Comparison of ENCODE assay signal across 8 cellular contexts in genomic region chr9:114156311-114156657, GRCh38. TPM values are rescaled to one million over a fixed set of nuclear protein-coding genes. Genes with fewer than 3 reads are reported as not detected.
DNase-seq lines count a peak whose midpoint lies in the region; ATAC-seq and TF ChIP-seq lines count a peak whose summit lies in the region.

No MANE protein-coding gene starts in this region.

- H3K4me3 Mint-ChIP-seq in activated T-cell treated with anti-CD3 and anti-CD28 coated beads, Interleukin-2, amount 50 U/mL, for 4 hours = peak overlapping the region; percentile 84

- no peaks in the 10 kb centered on the region for H3K9me3 Mint-ChIP-seq in activated T-cell treated with anti-CD3 and anti-CD28 coated beads, Interleukin-2, amount 50 U/mL, for 4 hours

- H3K4me3 ChIP-seq in MG63 (peak overlapping the region; percentile 66), sigmoid colon (peak overlapping the region; percentile 37 to 73 (median 60))

- H3K4me1 ChIP-seq in sigmoid colon = peaks cover 0 to 48% (median 38%) of the 10 kb centered on the region in 4 donors

- DNase-seq in MG63 (no peak), left ventricle myocardium superior (no peak), sigmoid colon (no peak), DMS 273 treated with DMSO at 0.1 percent for 48 hours (lab: John Stamatoyannopoulos, UW) (no peak), islet precursor cell (no peak)
- DNase-seq in activated T-cell treated with anti-CD3 and anti-CD28 coated beads, Interleukin-2, amount 50 U/mL, for 4 hours = no peak

- TF ChIP-seq EP300 in sigmoid colon (IDR thresholded peaks at IDR 0.05) = no peak

- 1 to 2% methylated on average over 19 of the region's 19 CpGs for WGBS in sigmoid colon, 2 donors

- H3K36me3 Mint-ChIP-seq in activated T-cell treated with anti-CD3 and anti-CD28 coated beads, Interleukin-2, amount 50 U/mL, for 4 hours (ENCODE audit: insufficient read depth) = no peaks in the 10 kb centered on the region

- ATAC-seq in activated T-cell treated with anti-CD3 and anti-CD28 coated beads, Interleukin-2, amount 50 U/mL, for 4 hours = peak; percentile 15 to 23
- ATAC-seq in left ventricle myocardium superior (peak; percentile 30), HG02588 (IDR thresholded peaks at IDR 0.05; ENCODE audit: unreplicated experiment) (no peak), GM19455 (IDR thresholded peaks at IDR 0.05; ENCODE audit: unreplicated experiment) (no peak)

- no peak for TF ChIP-seq POLR2A in sigmoid colon (IDR thresholded peaks at IDR 0.05)

- no peaks in the 10 kb centered on the region for H3K36me3 ChIP-seq in MG63
- H3K36me3 ChIP-seq in sigmoid colon = no peaks in the 10 kb centered on the region

- no peaks in the 10 kb centered on the region for H3K9me3 ChIP-seq in MG63
- no peaks in the 10 kb centered on the region for H3K9me3 ChIP-seq in sigmoid colon

- H3K4me1 Mint-ChIP-seq in activated T-cell treated with anti-CD3 and anti-CD28 coated beads, Interleukin-2, amount 50 U/mL, for 4 hours (ENCODE audit: low read depth) = peaks cover 19% of the 10 kb centered on the region

- TF ChIP-seq CTCF in sigmoid colon (IDR thresholded peaks at IDR 0.05) = no peak

- H3K27ac ChIP-seq in sigmoid colon = peak overlapping the region; percentile 62 to 84 (median 74)

- intact Hi-C loops in left ventricle myocardium superior (cut with micrococcal nuclease) (loop anchor here (10.0 kb wide), 1 partner anchor 119 kb away; no protein-coding TSS in a partner anchor), sigmoid colon (cut with DNase I) (loop anchor here (5.0 to 10.0 kb wide), 2 partner anchors 51 kb away; no protein-coding TSS in a partner anchor)

- peaks cover 44% of the 10 kb centered on the region for H3K27me3 Mint-ChIP-seq in activated T-cell treated with anti-CD3 and anti-CD28 coated beads, Interleukin-2, amount 50 U/mL, for 4 hours (ENCODE audit: low read depth)

- H3K27me3 ChIP-seq in MG63 = peaks cover 13% of the 10 kb centered on the region
- peaks cover 24 to 38% (median 34%) of the 10 kb centered on the region in 3 donors for H3K27me3 ChIP-seq in sigmoid colon

RNA-seq across cellular contexts. Expression of gene COL27A1, which starts 0.9 kb away (rescaled TPM):
- 1.1 and 1.3 TPM in 2 replicates for total RNA-seq in MG63 (2014; rRNA removed; shearing (Covaris generic); ENCODE audit: low replicate concordance)
- 1 to 10 TPM; 1.4 to 2.8 (median 1.7) TPM for total RNA-seq in activated T-cell treated with anti-CD3 and anti-CD28 coated beads, Interleukin-2, amount 50 U/mL, for 4 hours
- 11.0 TPM for total RNA-seq in left ventricle myocardium superior
- 10 to 100 TPM in 1 of 4 donors, 1 to 10 TPM in 3; 2.0 to 13.3 (median 7.1) TPM for total RNA-seq in sigmoid colon
- 1 to 10 TPM; 1.4 to 5.5 (median 1.8) TPM for polyA plus RNA-seq in sigmoid colon

RNA-seq across cellular contexts. Expression of gene KIF12, which starts 57.2 kb away (rescaled TPM):
- not detected in 2 replicates for total RNA-seq in MG63 (2014; rRNA removed; shearing (Covaris generic); ENCODE audit: low replicate concordance)
- under 1 TPM in 1 of 3 donors, not detected in 2; 0.10 TPM for total RNA-seq in activated T-cell treated with anti-CD3 and anti-CD28 coated beads, Interleukin-2, amount 50 U/mL, for 4 hours
- total RNA-seq in left ventricle myocardium superior (not detected), sigmoid colon (1 to 10 TPM in 1 of 4 donors, not detected in 3; 1.4 TPM)
- polyA plus RNA-seq in sigmoid colon = 1 to 10 TPM; 2.5 to 6.9 (median 4.8) TPM

Comparison
In these comparisons a context has a peak if more than half of its experiments do, and no peak if none do; other contexts are left out.
1. ATAC-seq: peak in activated T-cell treated with anti-CD3 and anti-CD28 coated beads, Interleukin-2, amount 50 U/mL, for 4 hours (2 of 2) and left ventricle myocardium superior (single experiment); none in HG02588 (single experiment) and GM19455 (single experiment).